ENCODE assay signal across 19 cellular contexts in genomic region chr1:217372251-217372970, GRCh38.
A peak's percentile ranks its signal among the peaks of the same experiment; 100 is the strongest.
DNase-seq lines count a peak whose midpoint lies in the region; ATAC-seq, FAIRE-seq and TF ChIP-seq lines count a peak whose summit lies in the region.
"Had no signal": no experiment of that assay in that cellular context is flagged by ENCODE, and none has a peak within 500 bp of the region (broad histone marks: within the 10 kb centered on the region; RNA-seq: fewer than 3 reads in every experiment).

No MANE protein-coding gene starts in this region.

- no peak overlapping the region for H3K4me3 Mint-ChIP-seq in progenitor cell of endocrine pancreas (ENCODE audit: low read depth)
- no peak overlapping the region for H3K4me3 Mint-ChIP-seq in activated CD4-positive, alpha-beta memory T cell treated with anti-CD3 and anti-CD28 coated beads, Interleukin-2, amount 10 ng/mL, durations not matched to agents 7 days and 5 days
- H3K4me3 Mint-ChIP-seq: CD8-positive, alpha-beta memory T cell had no signal

- no peak overlapping the region for H3K14ac ChIP-seq in H1 (ENCODE audit: insufficient read length)

- H4K91ac ChIP-seq in H1 (replicated peaks; ENCODE audit: insufficient read length, low read length), result peak overlapping the region; percentile 46

- H3K9me3 ChIP-seq in H1 (ENCODE audit: insufficient read depth in 2 of 2, low read depth in 1 of 2, low read length in 1 of 2), result peaks cover 3% of the 10 kb centered on the region in 2 experiments; a peak in 3 of 4 replicates
- H3K9me3 ChIP-seq: Caco-2 had no signal

- H3K79me1 ChIP-seq in H1 (ENCODE audit: low read depth, low read length) (no peaks in the 10 kb centered on the region), mesendoderm (ENCODE audit: low read length) (no peaks in the 10 kb centered on the region)

- H4K5ac ChIP-seq in H1 (ENCODE audit: insufficient read length, low read depth, low read length) (no peak overlapping the region), mesendoderm (ENCODE audit: low read length) (no peak overlapping the region)

- peaks cover 3% of the 10 kb centered on the region for H3K36me3 Mint-ChIP-seq in progenitor cell of endocrine pancreas (ENCODE audit: insufficient read depth)
- no peaks in the 10 kb centered on the region for H3K36me3 Mint-ChIP-seq in activated CD4-positive, alpha-beta memory T cell treated with anti-CD3 and anti-CD28 coated beads, Interleukin-2, amount 10 ng/mL, durations not matched to agents 7 days and 5 days (ENCODE audit: low read depth)
- H3K36me3 Mint-ChIP-seq: CD8-positive, alpha-beta memory T cell; IgD-negative memory B cell had no signal

- ATAC-seq in GM18868 (IDR thresholded peaks at IDR 0.05; ENCODE audit: unreplicated experiment) (no peak), left cardiac atrium (no peak)

- H3K4ac ChIP-seq in H1 (replicated peaks; ENCODE audit: insufficient read length, low read depth, low read length), result no peak overlapping the region
- no peak overlapping the region for H3K4ac ChIP-seq in mesendoderm (ENCODE audit: low read depth, low read length)

- H3K4me2 ChIP-seq in H1 (ENCODE audit: insufficient read depth in 1 of 2, low read depth in 2 of 2, low read length in 2 of 2), result no peak overlapping the region
- no peak overlapping the region for H3K4me2 ChIP-seq in mesendoderm (ENCODE audit: low read length)
- H3K4me2 ChIP-seq: BLaER1 had no signal

- H2BK12ac ChIP-seq in H1 (ENCODE audit: low read depth, low read length), result no peak overlapping the region

- peak overlapping the region; percentile 77 for H3K27ac Mint-ChIP-seq in progenitor cell of endocrine pancreas
- no peak overlapping the region for H3K27ac Mint-ChIP-seq in activated CD4-positive, alpha-beta memory T cell treated with anti-CD3 and anti-CD28 coated beads, Interleukin-2, amount 10 ng/mL, durations not matched to agents 7 days and 5 days
- H3K27ac Mint-ChIP-seq: CD8-positive, alpha-beta memory T cell; IgD-negative memory B cell had no signal

- TF ChIP-seq RAD21 in H1 (IDR thresholded peaks at IDR 0.05 in 1 of 2, conservative IDR thresholded peaks at IDR 0.05 in 1 of 2; ENCODE audit: low read depth in 2 of 2, low read length in 2 of 2), result no peak

- H3K56ac ChIP-seq in H1 (replicated peaks; ENCODE audit: insufficient read length, low read depth, low read length) (no peak overlapping the region), mesendoderm (ENCODE audit: low read length) (no peak overlapping the region)

- H3K23ac ChIP-seq in H1 (ENCODE audit: insufficient read length), result no peak overlapping the region
- no peak overlapping the region for H3K23ac ChIP-seq in mesendoderm (ENCODE audit: low read length)

- peaks cover 14% of the 10 kb centered on the region for H3K4me1 Mint-ChIP-seq in progenitor cell of endocrine pancreas (ENCODE audit: low read depth)
- peaks cover 3% of the 10 kb centered on the region for H3K4me1 Mint-ChIP-seq in activated CD4-positive, alpha-beta memory T cell treated with anti-CD3 and anti-CD28 coated beads, Interleukin-2, amount 10 ng/mL, durations not matched to agents 7 days and 5 days

- no peak for TF ChIP-seq CTCF in H1 (IDR thresholded peaks at IDR 0.05; ENCODE audit: control extremely low read depth in 1 of 3, insufficient read depth in 1 of 3, low read depth in 1 of 3, low read length in 3 of 3)
- no peak for TF ChIP-seq CTCF in progenitor cell of endocrine pancreas (IDR thresholded peaks at IDR 0.05; ENCODE audit: unreplicated experiment)

- no peak overlapping the region for H4K8ac ChIP-seq in H1 (ENCODE audit: extremely low read depth, insufficient read depth, low read length)
- no peak overlapping the region for H4K8ac ChIP-seq in mesendoderm (ENCODE audit: low read depth, low read length)

- peaks cover 4% of the 10 kb centered on the region for H3K9me3 Mint-ChIP-seq in progenitor cell of endocrine pancreas (ENCODE audit: low read depth)
- peaks cover 3% of the 10 kb centered on the region for H3K9me3 Mint-ChIP-seq in activated CD4-positive, alpha-beta memory T cell treated with anti-CD3 and anti-CD28 coated beads, Interleukin-2, amount 10 ng/mL, durations not matched to agents 7 days and 5 days

- H3K4me1 ChIP-seq in H1 (replicated peaks in 1 of 4; ENCODE audit: control insufficient read depth in 3 of 4, insufficient read depth in 4 of 4, low read length in 3 of 4), result peaks cover 9 to 32% (median 21%) of the 10 kb centered on the region in 4 experiments
- peaks cover 7% of the 10 kb centered on the region for H3K4me1 ChIP-seq in mesendoderm (ENCODE audit: control insufficient read depth, low read depth, low read length)
- H3K4me1 ChIP-seq: BLaER1, Caco-2 had no signal

- no peak overlapping the region for H2BK20ac ChIP-seq in H1 (ENCODE audit: low read length)

- H3K18ac ChIP-seq in H1 (ENCODE audit: extremely low read depth, low read length), result peak overlapping the region; percentile 54
- H3K18ac ChIP-seq in mesendoderm (ENCODE audit: low read length), result no peak overlapping the region

- CTCF ChIA-PET in H1 (lab: Charles Lee; ENCODE audit: partially characterized antibody), result interaction anchor here (1.1 to 2.3 kb wide), 6 partner anchors 10 to 736 kb away, joined by 3 to 8 read pairs (median 4); no protein-coding TSS in a partner anchor
- CTCF ChIA-PET in activated CD4-positive, alpha-beta memory T cell treated with anti-CD3 and anti-CD28 coated beads, Interleukin-2, amount 10 ng/mL, durations not matched to agents 7 days and 5 days (lab: Charles Lee), result no interaction called here

- 84% methylated on average over 7 of the region's 7 CpGs; no CpG with 5 or more reads in 1 of the 2 experiments for WGBS in H1 (ENCODE audit: extremely low coverage in 1 of 2, insufficient coverage in 1 of 2, insufficient read length in 1 of 2, insufficient replicate concordance in 2 of 2, low coverage in 1 of 2, low lambda C conversion rate in 2 of 2, missing lambda C conversion rate in 1 of 2), 2 experiments
- no CpG with 5 or more reads among the region's 7 CpGs for WGBS in mesendoderm (ENCODE audit: extremely low coverage, insufficient coverage, low lambda C conversion rate)

- intact Hi-C loops in left cardiac atrium (cut with DNase I), result no loop called here

- H2BK15ac ChIP-seq in H1 (ENCODE audit: low read length), result no peak overlapping the region
- H2BK15ac ChIP-seq in mesendoderm (replicated peaks; ENCODE audit: low read depth), result no peak overlapping the region

- H2BK120ac ChIP-seq in H1 (replicated peaks; ENCODE audit: low read depth, low read length) (no peak overlapping the region), mesendoderm (ENCODE audit: low read depth, low read length) (no peak overlapping the region)

- H3K27ac ChIP-seq in H1 (ENCODE audit: low read depth, low read length) (no peak overlapping the region), mesendoderm (ENCODE audit: low read depth, low read length) (no peak overlapping the region)
- H3K27ac ChIP-seq: 22Rv1, BLaER1 had no signal

- POLR2A ChIA-PET in H1 (lab: Charles Lee; ENCODE audit: partially characterized antibody), result no interaction called here
- POLR2A ChIA-PET in activated CD4-positive, alpha-beta memory T cell treated with anti-CD3 and anti-CD28 coated beads, Interleukin-2, amount 10 ng/mL, durations not matched to agents 7 days and 5 days (lab: Charles Lee), result no interaction called here

- H3K9ac ChIP-seq in H1 (replicated peaks in 1 of 4; ENCODE audit: extremely low read depth in 1 of 4, low read depth in 3 of 4, low read length in 3 of 4) (no peak overlapping the region), mesendoderm (ENCODE audit: low read length) (no peak overlapping the region)
- H3K9ac ChIP-seq: BLaER1 had no signal

- peaks cover 2 to 4% of the 10 kb centered on the region in 2 experiments for H4K20me1 ChIP-seq in H1 (replicated peaks in 1 of 2; ENCODE audit: control insufficient read depth in 1 of 2, insufficient read depth in 2 of 2, low read length in 2 of 2)
- H4K20me1 ChIP-seq: BLaER1 had no signal

- DNase-seq in ELF-1 (ENCODE audit: low read depth, low spot score) (peak; percentile 64), H1 (ENCODE audit: low read depth in 1 of 2, low spot score in 2 of 2) (peak in 1 of 2 experiments; percentile 47), mesendoderm (peak; percentile 41), progenitor cell of endocrine pancreas (ENCODE audit: low spot score, unreplicated experiment) (no peak), hypothalamus (lab: John Stamatoyannopoulos, UW) (no peak), left cardiac atrium (no peak)
- no peak for DNase-seq in activated CD4-positive, alpha-beta memory T cell treated with anti-CD3 and anti-CD28 coated beads, Interleukin-2, amount 10 ng/mL, durations not matched to agents 7 days and 5 days
- DNase-seq: AML-193; Caco-2; CD8-positive, alpha-beta memory T cell; DMS79; H7 had no signal

- H3K27me3 Mint-ChIP-seq in progenitor cell of endocrine pancreas, result no peaks in the 10 kb centered on the region
- no peaks in the 10 kb centered on the region for H3K27me3 Mint-ChIP-seq in activated CD4-positive, alpha-beta memory T cell treated with anti-CD3 and anti-CD28 coated beads, Interleukin-2, amount 10 ng/mL, durations not matched to agents 7 days and 5 days
- H3K27me3 Mint-ChIP-seq: CD8-positive, alpha-beta memory T cell had no signal

- no peak overlapping the region for H2AK5ac ChIP-seq in H1 (ENCODE audit: low read depth, low read length)
- H2AK5ac ChIP-seq in mesendoderm (ENCODE audit: low read length), result no peak overlapping the region

- peaks cover 0 to 31% (median 11%) of the 10 kb centered on the region in 4 experiments; a peak in 6 of 7 replicates for H3K27me3 ChIP-seq in H1 (replicated peaks in 1 of 4; ENCODE audit: control insufficient read depth in 3 of 4, extremely low read depth in 1 of 4, insufficient read depth in 3 of 4, low read length in 3 of 4)
- no peaks in the 10 kb centered on the region for H3K27me3 ChIP-seq in mesendoderm (ENCODE audit: insufficient read depth, low read length, poor library complexity)
- H3K27me3 ChIP-seq: BLaER1 had no signal

- TF ChIP-seq EP300 in H1 (IDR thresholded peaks at IDR 0.05; ENCODE audit: borderline replicate concordance in 1 of 2, low read depth in 2 of 2, low read length in 2 of 2), result no peak

- no peaks in the 10 kb centered on the region for H3K36me3 ChIP-seq in H1 (ENCODE audit: control insufficient read depth in 2 of 4, insufficient read depth in 4 of 4, low read length in 3 of 4)
- no peaks in the 10 kb centered on the region for H3K36me3 ChIP-seq in mesendoderm (ENCODE audit: control insufficient read depth, insufficient read depth, low read length)
- H3K36me3 ChIP-seq: BLaER1 had no signal

- TF ChIP-seq POLR2A in H1 (IDR thresholded peaks at IDR 0.05; ENCODE audit: control extremely low read depth in 1 of 2, low read depth in 2 of 2, low read length in 2 of 2), result no peak

- H3K79me2 ChIP-seq in H1 (ENCODE audit: control insufficient read depth in 1 of 2, insufficient read depth in 2 of 2, low read length in 2 of 2) (no peaks in the 10 kb centered on the region), mesendoderm (ENCODE audit: control insufficient read depth, insufficient read depth, low read length) (no peaks in the 10 kb centered on the region)

- H3K4me3 ChIP-seq in H1 (ENCODE audit: extremely low read depth in 1 of 4, insufficient read depth in 2 of 4, low read depth in 3 of 4, low read length in 4 of 4) (no peak overlapping the region), mesendoderm (ENCODE audit: low read length) (no peak overlapping the region)
- H3K4me3 ChIP-seq: BLaER1 had no signal

- FAIRE-seq in H1 (lab: Jason Lieb, UNC), result no peak
- FAIRE-seq: G401.6, GM12892, GM19239 had no signal

- H2AFZ ChIP-seq in H1 (ENCODE audit: low read length), result no peak overlapping the region

- H3K23me2 ChIP-seq in H1 (ENCODE audit: low read depth, low read length), result no peaks in the 10 kb centered on the region

- H2BK5ac ChIP-seq in H1 (ENCODE audit: low read depth, low read length) (no peak overlapping the region), mesendoderm (ENCODE audit: low read length) (no peak overlapping the region)

Comparison
In these comparisons a context has a peak if more than half of its experiments do, and no peak if none do; other contexts are left out.
1. DNase-seq: peak in ELF-1 (single experiment) and mesendoderm (single experiment); none in progenitor cell of endocrine pancreas (single experiment), activated CD4-positive, alpha-beta memory T cell treated with anti-CD3 and anti-CD28 coated beads, Interleukin-2, amount 10 ng/mL, durations not matched to agents 7 days and 5 days (single experiment), hypothalamus (0 of 51) and left cardiac atrium (single experiment).